Comparison of ENCODE assay signal across 1 cellular context in genomic region chr19:35066691-35067563, GRCh38.
TF ChIP-seq lines count a peak whose summit lies in the region.

No MANE protein-coding gene starts in this region.

TF ChIP-seq in HEK293, 187 proteins besides CTCF, POLR2A, EP300 and RAD21 (continued from another document):
- TF ChIP-seq AEBP2 (tag by site-specific recombination; IDR thresholded peaks at IDR 0.05; ENCODE audit: borderline replicate concordance) (no peak), ZNF580 (tag by site-specific recombination; IDR thresholded peaks at IDR 0.05) (no peak; the same call in 1 of the 2 replicates), ZNF433 (tag by site-specific recombination; IDR thresholded peaks at IDR 0.05; ENCODE audit: low read depth) (no peak), ZBTB6 (tag by site-specific recombination; IDR thresholded peaks at IDR 0.05) (no peak), ZNF555 (tag by site-specific recombination; conservative IDR thresholded peaks at IDR 0.05) (no peak), ZNF202 (tag by site-specific recombination; IDR thresholded peaks at IDR 0.05; ENCODE audit: borderline replicate concordance) (no peak), ZNF16 (tag by site-specific recombination; IDR thresholded peaks at IDR 0.05; ENCODE audit: low read depth) (no peak), ZBTB11 (tag by site-specific recombination; conservative IDR thresholded peaks at IDR 0.05; ENCODE audit: low read depth) (0 out of 2 replicates have a peak, but pooled peaks have one; percentile 10), ZNF169 (tag by site-specific recombination; IDR thresholded peaks at IDR 0.05) (no peak), BCL11B (tag by site-specific recombination; IDR thresholded peaks at IDR 0.05; ENCODE audit: low read depth) (no peak), ZNF610 (tag by site-specific recombination; IDR thresholded peaks at IDR 0.05; ENCODE audit: borderline replicate concordance) (no peak), ZNF518A (tag by site-specific recombination; conservative IDR thresholded peaks at IDR 0.05; ENCODE audit: low read depth) (0 out of 2 replicates have a peak, but pooled peaks have one; percentile 17), ZNF184 (tag by site-specific recombination; IDR thresholded peaks at IDR 0.05) (no peak), KLF8 (tag by site-specific recombination; IDR thresholded peaks at IDR 0.05) (peak; percentile 54; the same call in 1 of the 2 replicates), HOXA7 (CRISPR knock-in tag; IDR thresholded peaks at IDR 0.05; ENCODE audit: borderline replicate concordance) (no peak), ZBTB26 (tag by site-specific recombination; optimal IDR thresholded peaks at IDR 0.05) (no peak), ZNF791 (tag by site-specific recombination; IDR thresholded peaks at IDR 0.05) (no peak), ZNF677 (tag by site-specific recombination; IDR thresholded peaks at IDR 0.05) (peak; percentile 29; the same call in 1 of the 2 replicates), PRDM10 (tag by site-specific recombination; IDR thresholded peaks at IDR 0.05) (no peak; the same call in 1 of the 2 replicates), ZBTB1 (tag by site-specific recombination; IDR thresholded peaks at IDR 0.05) (no peak), ZSCAN16 (tag by site-specific recombination; IDR thresholded peaks at IDR 0.05) (no peak), ZSCAN5A (tag by site-specific recombination; IDR thresholded peaks at IDR 0.05) (no peak), ZNF704 (tag by site-specific recombination; IDR thresholded peaks at IDR 0.05) (no peak), OVOL3 (tag by site-specific recombination; IDR thresholded peaks at IDR 0.05) (no peak), ZNF404 (tag by site-specific recombination; IDR thresholded peaks at IDR 0.05) (no peak), ZFP37 (tag by site-specific recombination; IDR thresholded peaks at IDR 0.05) (no peak; the same call in 1 of the 2 replicates), ZNF174 (tag by site-specific recombination; IDR thresholded peaks at IDR 0.05) (no peak), SP2 (tag by site-specific recombination; IDR thresholded peaks at IDR 0.05) (peak; percentile 53), YY1 (tag by site-specific recombination; IDR thresholded peaks at IDR 0.05) (no peak), ZNF416 (tag by site-specific recombination; IDR thresholded peaks at IDR 0.05) (no peak), ZNF776 (tag by site-specific recombination; IDR thresholded peaks at IDR 0.05; ENCODE audit: borderline replicate concordance) (no peak), ZBTB48 (tag by site-specific recombination; IDR thresholded peaks at IDR 0.05) (no peak; the same call in 1 of the 2 replicates), PRDM6 (tag by site-specific recombination; IDR thresholded peaks at IDR 0.05) (no peak), ZIC2 (tag by site-specific recombination; IDR thresholded peaks at IDR 0.05) (peak; percentile 96)
TF ChIP-seq in HEK293: peak in this region for 40.
